ENCODE assay signal across 9 cellular contexts in genomic region chr14:33475623-33476022, GRCh38.
DNase-seq lines count a peak whose midpoint lies in the region; ATAC-seq and TF ChIP-seq lines count a peak whose summit lies in the region.
"Had no signal": no experiment of that assay in that cellular context is flagged by ENCODE, and none has a peak within 500 bp of the region (broad histone marks: within the 10 kb centered on the region; RNA-seq: fewer than 3 reads in every experiment).

No MANE protein-coding gene starts in this region.

- H3K27me3 Mint-ChIP-seq in activated CD4-positive, alpha-beta T cell treated with anti-CD3 and anti-CD28 coated beads for 36 hours: peaks cover 6% of the 10 kb centered on the region

- POLR2A ChIA-PET in activated CD4-positive, alpha-beta T cell treated with anti-CD3 and anti-CD28 coated beads for 36 hours (lab: Charles Lee): interaction anchor here (0.6 kb wide), 1 partner anchor 878 kb away, joined by 7 read pairs; no protein-coding TSS in a partner anchor

- H3K4me3 ChIP-seq in fibroblast of the aortic adventitia (ENCODE audit: low read depth, low read length): no peak overlapping the region
- H3K4me3 ChIP-seq: BLaER1 treated with 17β-estradiol and CSF1 and Interleukin-3, amounts not matched to agents 10 nM and 100 nM had no signal

- no peaks in the 10 kb centered on the region for H3K36me3 Mint-ChIP-seq in activated CD4-positive, alpha-beta T cell treated with anti-CD3 and anti-CD28 coated beads for 36 hours (ENCODE audit: low read depth)

- no peak for ATAC-seq in activated CD4-positive, alpha-beta T cell treated with anti-CD3 and anti-CD28 coated beads for 36 hours
- ATAC-seq in SK-N-SH treated with all-trans-retinoic acid at 6 μM for 48 hours: peak; percentile 83
- ATAC-seq in GM18873 (IDR thresholded peaks at IDR 0.05; ENCODE audit: low FRiP score, unreplicated experiment): no peak

- H3K4me3 Mint-ChIP-seq in activated CD4-positive, alpha-beta T cell treated with anti-CD3 and anti-CD28 coated beads for 36 hours: no peak overlapping the region

- no peak for TF ChIP-seq CTCF in fibroblast of the aortic adventitia (IDR thresholded peaks at IDR 0.05; ENCODE audit: insufficient read depth, low read length)

- DNase-seq in activated CD4-positive, alpha-beta T cell treated with anti-CD3 and anti-CD28 coated beads for 36 hours: peak; percentile 37
- DNase-seq in activated CD4-positive, alpha-beta T cell treated with anti-CD3 and anti-CD28 coated beads for 1 hour: no peak
- DNase-seq in NAMALWA (ENCODE audit: low spot score) (peak; percentile 28), fibroblast of the aortic adventitia (ENCODE audit: low read depth) (peak; percentile 18), retina (peak; percentile 76)
- no peak for DNase-seq in activated CD4-positive, CD25-positive, alpha-beta regulatory T cell (lab: John Stamatoyannopoulos, UW)

- intact Hi-C loops in activated CD4-positive, alpha-beta T cell treated with anti-CD3 and anti-CD28 coated beads for 36 hours (cut with DNase I, micrococcal nuclease): loop anchor here (2.0 to 10.0 kb wide), 4 partner anchors 317 to 847 kb away; no protein-coding TSS in a partner anchor

- H3K27ac Mint-ChIP-seq in activated CD4-positive, alpha-beta T cell treated with anti-CD3 and anti-CD28 coated beads for 36 hours: no peak overlapping the region

- CTCF ChIA-PET in activated CD4-positive, alpha-beta T cell treated with anti-CD3 and anti-CD28 coated beads for 36 hours (lab: Charles Lee): interaction anchor here (0.7 to 2.0 kb wide), 3 partner anchors 13 to 317 kb away, joined by 3 to 8 read pairs (median 7); no protein-coding TSS in a partner anchor

- H3K4me1 Mint-ChIP-seq in activated CD4-positive, alpha-beta T cell treated with anti-CD3 and anti-CD28 coated beads for 36 hours: no peaks in the 10 kb centered on the region

- no peaks in the 10 kb centered on the region for H3K9me3 Mint-ChIP-seq in activated CD4-positive, alpha-beta T cell treated with anti-CD3 and anti-CD28 coated beads for 36 hours (ENCODE audit: low read depth)

TF ChIP-seq in SK-N-SH treated with all-trans-retinoic acid at 6 μM for 48 hours, 23 proteins besides CTCF, POLR2A, EP300 and RAD21:
- TF ChIP-seq ESRRG (CRISPR knock-in tag; IDR thresholded peaks at IDR 0.05) (no peak), BACH2 (CRISPR knock-in tag; IDR thresholded peaks at IDR 0.05; ENCODE audit: borderline replicate concordance) (no peak), CSDC2 (CRISPR knock-in tag; IDR thresholded peaks at IDR 0.05) (no peak), SNAI2 (CRISPR knock-in tag; IDR thresholded peaks at IDR 0.05) (no peak), ZC3H10 (CRISPR knock-in tag; IDR thresholded peaks at IDR 0.05) (no peak), ZFP3 (CRISPR knock-in tag; IDR thresholded peaks at IDR 0.05) (no peak), CREB5 (CRISPR knock-in tag; IDR thresholded peaks at IDR 0.05; ENCODE audit: low read depth) (no peak), ZFP30 (CRISPR knock-in tag; IDR thresholded peaks at IDR 0.05) (no peak), GLIS3 (CRISPR knock-in tag; IDR thresholded peaks at IDR 0.05) (no peak), PPARA (CRISPR knock-in tag; IDR thresholded peaks at IDR 0.05; ENCODE audit: borderline replicate concordance) (no peak), ISL1 (CRISPR knock-in tag; IDR thresholded peaks at IDR 0.05) (no peak), TCF4 (CRISPR knock-in tag; IDR thresholded peaks at IDR 0.05; ENCODE audit: borderline replicate concordance) (no peak)
- TF ChIP-seq, protein P1, sequence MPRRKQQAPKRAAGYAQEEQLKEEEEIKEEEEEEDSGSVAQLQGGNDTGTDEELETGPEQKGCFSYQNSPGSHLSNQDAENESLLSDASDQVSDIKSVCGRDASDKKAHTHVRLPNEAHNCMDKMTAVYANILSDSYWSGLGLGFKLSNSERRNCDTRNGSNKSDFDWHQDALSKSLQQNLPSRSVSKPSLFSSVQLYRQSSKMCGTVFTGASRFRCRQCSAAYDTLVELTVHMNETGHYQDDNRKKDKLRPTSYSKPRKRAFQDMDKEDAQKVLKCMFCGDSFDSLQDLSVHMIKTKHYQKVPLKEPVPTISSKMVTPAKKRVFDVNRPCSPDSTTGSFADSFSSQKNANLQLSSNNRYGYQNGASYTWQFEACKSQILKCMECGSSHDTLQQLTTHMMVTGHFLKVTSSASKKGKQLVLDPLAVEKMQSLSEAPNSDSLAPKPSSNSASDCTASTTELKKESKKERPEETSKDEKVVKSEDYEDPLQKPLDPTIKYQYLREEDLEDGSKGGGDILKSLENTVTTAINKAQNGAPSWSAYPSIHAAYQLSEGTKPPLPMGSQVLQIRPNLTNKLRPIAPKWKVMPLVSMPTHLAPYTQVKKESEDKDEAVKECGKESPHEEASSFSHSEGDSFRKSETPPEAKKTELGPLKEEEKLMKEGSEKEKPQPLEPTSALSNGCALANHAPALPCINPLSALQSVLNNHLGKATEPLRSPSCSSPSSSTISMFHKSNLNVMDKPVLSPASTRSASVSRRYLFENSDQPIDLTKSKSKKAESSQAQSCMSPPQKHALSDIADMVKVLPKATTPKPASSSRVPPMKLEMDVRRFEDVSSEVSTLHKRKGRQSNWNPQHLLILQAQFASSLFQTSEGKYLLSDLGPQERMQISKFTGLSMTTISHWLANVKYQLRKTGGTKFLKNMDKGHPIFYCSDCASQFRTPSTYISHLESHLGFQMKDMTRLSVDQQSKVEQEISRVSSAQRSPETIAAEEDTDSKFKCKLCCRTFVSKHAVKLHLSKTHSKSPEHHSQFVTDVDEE (CRISPR knock-in tag; IDR thresholded peaks at IDR 0.05): no peak
TF ChIP-seq in SK-N-SH treated with all-trans-retinoic acid at 6 μM for 48 hours: peak in this region for 0.

Comparison
In these comparisons a context has a peak if more than half of its experiments do, and no peak if none do; other contexts are left out.
1. DNase-seq: peak in activated CD4-positive, alpha-beta T cell treated with anti-CD3 and anti-CD28 coated beads for 36 hours (single experiment), NAMALWA (single experiment), fibroblast of the aortic adventitia (single experiment) and retina (single experiment); none in activated CD4-positive, alpha-beta T cell treated with anti-CD3 and anti-CD28 coated beads for 1 hour (single experiment) and activated CD4-positive, CD25-positive, alpha-beta regulatory T cell (0 of 4).